Comparison of ENCODE assay signal across 8 cellular contexts in the genomic region with DNA sequence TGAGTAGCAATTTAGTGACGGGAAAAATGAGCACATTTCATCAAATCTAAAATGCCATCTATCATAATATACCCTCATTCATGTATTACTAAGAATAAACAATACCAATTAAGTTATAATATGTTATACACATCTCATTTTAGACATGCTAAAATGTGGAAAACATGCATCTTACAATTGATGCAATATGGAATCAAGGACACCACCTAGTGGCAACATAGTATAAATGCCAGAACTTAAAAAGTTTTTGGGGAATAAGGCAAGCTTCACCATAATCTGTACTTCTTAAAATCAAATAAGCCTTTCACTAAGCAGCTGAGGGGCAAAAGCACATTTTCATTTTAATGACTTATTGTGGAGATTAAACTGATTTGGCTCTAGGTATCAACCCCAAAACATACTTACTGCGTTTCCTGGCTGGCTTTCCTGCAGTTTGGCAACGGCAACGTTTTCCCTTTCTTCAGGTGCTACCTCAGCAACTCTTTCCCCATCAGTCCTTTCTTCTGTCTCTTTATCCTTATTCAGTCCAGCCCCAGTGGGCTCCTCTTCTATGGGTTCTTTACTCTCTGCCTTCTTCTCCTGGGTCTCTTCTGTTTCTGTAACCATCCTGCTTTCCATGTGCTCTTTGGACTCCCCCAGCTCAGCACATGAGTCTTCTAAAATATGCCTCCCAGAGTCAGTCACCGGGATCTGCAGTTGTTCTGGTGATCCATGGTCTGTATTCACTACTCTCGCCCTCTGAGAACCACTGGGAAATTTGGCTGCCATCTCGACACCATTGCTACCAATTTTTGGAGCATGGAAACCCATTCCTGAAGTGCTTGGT. TPM values are rescaled to one million over a fixed set of nuclear protein-coding genes. Genes with fewer than 3 reads are reported as not detected.
DNase-seq lines count a peak whose midpoint lies in the region; ATAC-seq and TF ChIP-seq lines count a peak whose summit lies in the region.

No MANE protein-coding gene starts in this region.

- H3K36me3 Mint-ChIP-seq in immature natural killer cell: peaks cover 8 to 61% (median 30%) of the 10 kb centered on the region in 3 donors
- peaks cover 21% of the 10 kb centered on the region for H3K36me3 Mint-ChIP-seq in type B pancreatic cell

- peaks cover 0 to 5% (median 0%) of the 10 kb centered on the region in 3 donors for H3K27me3 Mint-ChIP-seq in immature natural killer cell (ENCODE audit: low read depth in 3 of 3)
- H3K27me3 Mint-ChIP-seq in type B pancreatic cell: no peaks in the 10 kb centered on the region

- H3K27ac Mint-ChIP-seq in immature natural killer cell (peak overlapping the region in 4 of 6 donors; percentile 5 to 74 (median 64)), type B pancreatic cell (no peak overlapping the region)

- intact Hi-C loops in lower leg skin (cut with DNase I; ENCODE audit: low total_unique reads): no loop called here

- no peak for TF ChIP-seq POLR2A in NB4 (IDR thresholded peaks at IDR 0.05; ENCODE audit: extremely low read depth, insufficient read length)
- TF ChIP-seq POLR2A in lower leg skin (IDR thresholded peaks at IDR 0.05): no peak

- H3K4me3 ChIP-seq in NB4 (ENCODE audit: low read depth, low read length) (no peak overlapping the region), WI38 (ENCODE audit: low read depth, low read length) (no peak overlapping the region), lower leg skin (ENCODE audit: low read depth, poor library complexity, severe bottlenecking) (no peak overlapping the region)

- ATAC-seq in HG03354 (IDR thresholded peaks at IDR 0.05; ENCODE audit: poor library complexity, severe bottlenecking, unreplicated experiment): no peak

- no peak overlapping the region for H3K4me3 Mint-ChIP-seq in immature natural killer cell
- no peak overlapping the region for H3K4me3 Mint-ChIP-seq in type B pancreatic cell

- TF ChIP-seq CTCF in NB4 (IDR thresholded peaks at IDR 0.05; ENCODE audit: low read depth, low read length) (peak; percentile 57), WI38 (IDR thresholded peaks at IDR 0.05; ENCODE audit: low read depth, low read length) (peak; percentile 39; the same call in 1 of the 2 replicates), type B pancreatic cell (conservative IDR thresholded peaks at IDR 0.05) (peak; percentile 88), lower leg skin (IDR thresholded peaks at IDR 0.05) (no peak)

- H3K9me3 Mint-ChIP-seq in immature natural killer cell: no peaks in the 10 kb centered on the region
- no peaks in the 10 kb centered on the region for H3K9me3 Mint-ChIP-seq in type B pancreatic cell

- WGBS in lower leg skin, 2 donors: 67 to 68% methylated on average over 7 of the region's 7 CpGs

- peak; percentile 42 for DNase-seq in NCI-H748 (lab: John Stamatoyannopoulos, UW; ENCODE audit: unreplicated experiment)
- DNase-seq in NCI-H748 treated with DMSO at 0.1 percent for 48 hours (lab: John Stamatoyannopoulos, UW): no peak
- peak; percentile 68 for DNase-seq in NB4 (ENCODE audit: low read depth)
- peak; percentile 27 to 35 (median 33) for DNase-seq in immature natural killer cell
- no peak for DNase-seq in type B pancreatic cell (ENCODE audit: extremely low spot score, unreplicated experiment)
- DNase-seq in lower leg skin (ENCODE audit: low spot score in 2 of 2): no peak

- peaks cover 16 to 28% of the 10 kb centered on the region in 2 donors for H3K4me1 Mint-ChIP-seq in immature natural killer cell
- H3K4me1 Mint-ChIP-seq in type B pancreatic cell (ENCODE audit: unreplicated experiment): no peaks in the 10 kb centered on the region

RNA-seq across cellular contexts. Expression of gene SDE2, which starts 11.4 kb away (rescaled TPM):
- polyA plus RNA-seq in immature natural killer cell: 10 to 100 TPM; 13.5 to 18.9 (median 15.8) TPM
- total RNA-seq in type B pancreatic cell (ENCODE audit: low replicate concordance) (15.0 and 15.1 TPM in 2 replicates), lower leg skin (10 to 100 TPM; 26.2 to 32.7 (median 30.9) TPM)

RNA-seq across cellular contexts. Expression of gene LEFTY2, which starts 46.7 kb away (rescaled TPM):
- not detected for polyA plus RNA-seq in immature natural killer cell
- total RNA-seq in type B pancreatic cell (ENCODE audit: low replicate concordance): not detected in 2 replicates
- under 1 TPM in 2 of 4 donors, not detected in 2; 0.16 to 0.86 TPM for total RNA-seq in lower leg skin

Comparison
In these comparisons a context has a peak if more than half of its experiments do, and no peak if none do; other contexts are left out.
1. DNase-seq: peak in NCI-H748 (single experiment), NB4 (single experiment) and immature natural killer cell (3 of 3); none in NCI-H748 treated with DMSO at 0.1 percent for 48 hours (single experiment), type B pancreatic cell (single experiment) and lower leg skin (0 of 2).
2. CTCF ChIP-seq: peak in NB4 (single experiment), WI38 (single experiment) and type B pancreatic cell (single experiment); none in lower leg skin (0 of 3).